19 cellular contexts compared by ENCODE assay signal in genomic region chr14:62710811-62711210, GRCh38.
DNase-seq lines count a peak whose midpoint lies in the region; ATAC-seq and TF ChIP-seq lines count a peak whose summit lies in the region.
"Had no signal": no experiment of that assay in that cellular context is flagged by ENCODE, and none has a peak within 500 bp of the region (broad histone marks: within the 10 kb centered on the region; RNA-seq: fewer than 3 reads in every experiment).

No MANE protein-coding gene starts in this region.

- no peak overlapping the region for H3K4me3 Mint-ChIP-seq in MCF 10A (ENCODE audit: unreplicated experiment)
- H3K4me3 Mint-ChIP-seq: CD4-positive, alpha-beta T cell; T-helper 1 cell treated with Interleukin-12 subunit alpha and Interleukin-12 subunit beta and Interleukin-4 antibody, amounts not matched to agents 30 μg/mL and 1 μg/mL, for 36 hours had no signal

- no peak for ATAC-seq in HG02610 (IDR thresholded peaks at IDR 0.05; ENCODE audit: unreplicated experiment)
- ATAC-seq: PC-3 had no signal

- no peak overlapping the region for H3K4me3 ChIP-seq in epithelial cell of esophagus (ENCODE audit: low read length)

- DNase-seq in NCI-H1092 treated with DMSO at 0.1 percent for 48 hours (lab: John Stamatoyannopoulos, UW) = peak; percentile 69
- DNase-seq in NCI-H1092 (lab: John Stamatoyannopoulos, UW) = no peak
- DNase-seq in NCI-H146 treated with DMSO at 0.1 percent for 48 hours (lab: John Stamatoyannopoulos, UW; ENCODE audit: unreplicated experiment) = peak; percentile 87
- DNase-seq in NCI-H748 (lab: John Stamatoyannopoulos, UW; ENCODE audit: unreplicated experiment) = peak; percentile 78
- DNase-seq in epithelial cell of esophagus (ENCODE audit: low read depth) = peak; percentile 52
- DNase-seq in NCI-H345 (lab: John Stamatoyannopoulos, UW) = no peak
- no peak for DNase-seq in MCF 10A (ENCODE audit: unreplicated experiment)
- DNase-seq: Caco-2; CD4-positive, alpha-beta T cell; DMS79 treated with DMSO at 0.1 percent for 48 hours; NCI-H187 treated with DMSO at 0.1 percent for 48 hours; NCI-H446; NCI-H526; PC-3; SK-N-SH; SW 1271; T-helper 9 cell had no signal

- no peak overlapping the region for H3K27ac Mint-ChIP-seq in MCF 10A (ENCODE audit: low read depth, unreplicated experiment)
- H3K27ac Mint-ChIP-seq: CD4-positive, alpha-beta T cell; T-helper 1 cell treated with Interleukin-12 subunit alpha and Interleukin-12 subunit beta and Interleukin-4 antibody, amounts not matched to agents 30 μg/mL and 1 μg/mL, for 36 hours had no signal

- no peaks in the 10 kb centered on the region for H3K9me3 Mint-ChIP-seq in MCF 10A (ENCODE audit: unreplicated experiment)
- H3K9me3 Mint-ChIP-seq: CD4-positive, alpha-beta T cell; T-helper 1 cell treated with Interleukin-12 subunit alpha and Interleukin-12 subunit beta and Interleukin-4 antibody, amounts not matched to agents 30 μg/mL and 1 μg/mL, for 36 hours had no signal

- no peaks in the 10 kb centered on the region for H3K4me1 Mint-ChIP-seq in MCF 10A (ENCODE audit: insufficient read depth, unreplicated experiment)

- H3K27me3 Mint-ChIP-seq in MCF 10A (ENCODE audit: insufficient read depth, unreplicated experiment) = no peaks in the 10 kb centered on the region
- H3K27me3 Mint-ChIP-seq: CD4-positive, alpha-beta T cell had no signal

- intact Hi-C loops in MCF 10A (cut with micrococcal nuclease) = no loop called here

- TF ChIP-seq CTCF in epithelial cell of esophagus (IDR thresholded peaks at IDR 0.05; ENCODE audit: insufficient read depth, low read depth, low read length, missing control alignments) (no peak), MCF 10A (IDR thresholded peaks at IDR 0.05; ENCODE audit: unreplicated experiment) (no peak)

- POLR2A ChIA-PET in MCF 10A (lab: Yijun Ruan, JAX) = interaction anchor here (0.7 to 1.0 kb wide), 3 partner anchors 11 to 19 kb away, joined by 4 to 6 read pairs (median 4); no protein-coding TSS in a partner anchor

- H3K36me3 Mint-ChIP-seq in MCF 10A (ENCODE audit: insufficient read depth, unreplicated experiment) = no peaks in the 10 kb centered on the region

- CTCF ChIA-PET in MCF 10A (lab: Yijun Ruan, JAX) = no interaction called here

- no TSS peak for BruUV-seq in MCF 10A (replicated peaks; lab: Mats Ljungman, UMichigan)

Comparison
In these comparisons a context has a peak if more than half of its experiments do, and no peak if none do; other contexts are left out.
1. DNase-seq: peak in NCI-H1092 treated with DMSO at 0.1 percent for 48 hours (single experiment), NCI-H146 treated with DMSO at 0.1 percent for 48 hours (single experiment), NCI-H748 (single experiment) and epithelial cell of esophagus (single experiment); none in NCI-H1092 (single experiment), NCI-H345 (single experiment) and MCF 10A (single experiment).